Comparison of ENCODE assay signal across 1 cellular context in the genomic region with DNA sequence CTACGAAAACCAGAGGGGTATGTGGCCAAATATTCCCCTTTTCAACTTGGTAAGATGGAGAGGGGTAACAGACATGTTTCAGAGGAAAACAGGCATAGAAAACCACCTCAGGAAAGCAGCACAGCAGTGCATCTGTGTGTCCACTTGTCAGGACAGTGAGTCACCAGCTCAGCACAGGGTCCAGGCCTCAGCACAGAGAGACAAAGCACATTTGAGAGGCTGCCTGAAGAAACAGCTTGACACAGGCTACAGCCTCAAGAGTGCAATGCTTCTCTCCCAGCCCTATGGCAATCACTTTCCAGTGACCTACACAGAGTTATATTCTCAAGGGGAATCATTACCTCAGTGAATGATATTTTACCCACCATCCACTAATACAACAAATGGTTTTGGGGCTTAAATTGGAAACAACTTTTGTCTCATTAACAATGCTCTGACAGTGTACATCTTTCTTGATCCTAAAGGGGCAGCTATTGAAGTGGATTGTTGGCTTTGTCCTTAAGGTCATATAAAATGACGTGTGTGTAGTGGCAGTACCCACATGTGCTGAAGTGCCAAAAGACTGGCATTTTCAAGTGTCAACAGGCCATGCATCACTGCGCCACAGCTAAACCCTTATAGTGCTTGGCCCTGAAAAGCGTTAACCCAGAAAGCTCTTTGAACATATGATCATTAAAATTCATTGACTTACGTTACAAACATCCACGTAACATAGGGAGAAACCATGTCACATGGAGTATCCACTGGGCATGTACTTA.
TF ChIP-seq lines count a peak whose summit lies in the region.

No MANE protein-coding gene starts in this region.

TF ChIP-seq in K562, 482 proteins besides CTCF, POLR2A, EP300 and RAD21 (continued from another document):
- no peak for TF ChIP-seq ZNF766 (CRISPR knock-in tag; conservative IDR thresholded peaks at IDR 0.05)
- no peak for TF ChIP-seq NFE2L1 (tag; IDR thresholded peaks at IDR 0.05; ENCODE audit: borderline replicate concordance, low read depth)
- TF ChIP-seq, protein P1, sequence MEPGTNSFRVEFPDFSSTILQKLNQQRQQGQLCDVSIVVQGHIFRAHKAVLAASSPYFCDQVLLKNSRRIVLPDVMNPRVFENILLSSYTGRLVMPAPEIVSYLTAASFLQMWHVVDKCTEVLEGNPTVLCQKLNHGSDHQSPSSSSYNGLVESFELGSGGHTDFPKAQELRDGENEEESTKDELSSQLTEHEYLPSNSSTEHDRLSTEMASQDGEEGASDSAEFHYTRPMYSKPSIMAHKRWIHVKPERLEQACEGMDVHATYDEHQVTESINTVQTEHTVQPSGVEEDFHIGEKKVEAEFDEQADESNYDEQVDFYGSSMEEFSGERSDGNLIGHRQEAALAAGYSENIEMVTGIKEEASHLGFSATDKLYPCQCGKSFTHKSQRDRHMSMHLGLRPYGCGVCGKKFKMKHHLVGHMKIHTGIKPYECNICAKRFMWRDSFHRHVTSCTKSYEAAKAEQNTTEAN (CRISPR knock-in tag; IDR thresholded peaks at IDR 0.05): no peak
- TF ChIP-seq, protein P2, sequence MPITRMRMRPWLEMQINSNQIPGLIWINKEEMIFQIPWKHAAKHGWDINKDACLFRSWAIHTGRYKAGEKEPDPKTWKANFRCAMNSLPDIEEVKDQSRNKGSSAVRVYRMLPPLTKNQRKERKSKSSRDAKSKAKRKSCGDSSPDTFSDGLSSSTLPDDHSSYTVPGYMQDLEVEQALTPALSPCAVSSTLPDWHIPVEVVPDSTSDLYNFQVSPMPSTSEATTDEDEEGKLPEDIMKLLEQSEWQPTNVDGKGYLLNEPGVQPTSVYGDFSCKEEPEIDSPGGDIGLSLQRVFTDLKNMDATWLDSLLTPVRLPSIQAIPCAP (CRISPR knock-in tag; IDR thresholded peaks at IDR 0.05; ENCODE audit: borderline replicate concordance): no peak
- TF ChIP-seq ADNP (tag; IDR thresholded peaks at IDR 0.05): no peak
- no peak for TF ChIP-seq PHTF2 (CRISPR knock-in tag; IDR thresholded peaks at IDR 0.05)
- TF ChIP-seq TSC22D4 (tag; IDR thresholded peaks at IDR 0.05): no peak
- TF ChIP-seq STAT5B (CRISPR knock-in tag; IDR thresholded peaks at IDR 0.05): no peak
- TF ChIP-seq, protein P3, sequence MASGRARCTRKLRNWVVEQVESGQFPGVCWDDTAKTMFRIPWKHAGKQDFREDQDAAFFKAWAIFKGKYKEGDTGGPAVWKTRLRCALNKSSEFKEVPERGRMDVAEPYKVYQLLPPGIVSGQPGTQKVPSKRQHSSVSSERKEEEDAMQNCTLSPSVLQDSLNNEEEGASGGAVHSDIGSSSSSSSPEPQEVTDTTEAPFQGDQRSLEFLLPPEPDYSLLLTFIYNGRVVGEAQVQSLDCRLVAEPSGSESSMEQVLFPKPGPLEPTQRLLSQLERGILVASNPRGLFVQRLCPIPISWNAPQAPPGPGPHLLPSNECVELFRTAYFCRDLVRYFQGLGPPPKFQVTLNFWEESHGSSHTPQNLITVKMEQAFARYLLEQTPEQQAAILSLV (tag; IDR thresholded peaks at IDR 0.05): no peak
- no peak for TF ChIP-seq SLC30A9 (CRISPR knock-in tag; IDR thresholded peaks at IDR 0.05)
- TF ChIP-seq ZNF586 (CRISPR knock-in tag; conservative IDR thresholded peaks at IDR 0.05): no peak
- TF ChIP-seq MYNN (IDR thresholded peaks at IDR 0.05): no peak
- TF ChIP-seq MYNN (CRISPR knock-in tag; IDR thresholded peaks at IDR 0.05): no peak
- no peak for TF ChIP-seq ZNF3 (CRISPR knock-in tag; IDR thresholded peaks at IDR 0.05)
